Comparison of ENCODE assay signal across 9 cellular contexts in the genomic region with DNA sequence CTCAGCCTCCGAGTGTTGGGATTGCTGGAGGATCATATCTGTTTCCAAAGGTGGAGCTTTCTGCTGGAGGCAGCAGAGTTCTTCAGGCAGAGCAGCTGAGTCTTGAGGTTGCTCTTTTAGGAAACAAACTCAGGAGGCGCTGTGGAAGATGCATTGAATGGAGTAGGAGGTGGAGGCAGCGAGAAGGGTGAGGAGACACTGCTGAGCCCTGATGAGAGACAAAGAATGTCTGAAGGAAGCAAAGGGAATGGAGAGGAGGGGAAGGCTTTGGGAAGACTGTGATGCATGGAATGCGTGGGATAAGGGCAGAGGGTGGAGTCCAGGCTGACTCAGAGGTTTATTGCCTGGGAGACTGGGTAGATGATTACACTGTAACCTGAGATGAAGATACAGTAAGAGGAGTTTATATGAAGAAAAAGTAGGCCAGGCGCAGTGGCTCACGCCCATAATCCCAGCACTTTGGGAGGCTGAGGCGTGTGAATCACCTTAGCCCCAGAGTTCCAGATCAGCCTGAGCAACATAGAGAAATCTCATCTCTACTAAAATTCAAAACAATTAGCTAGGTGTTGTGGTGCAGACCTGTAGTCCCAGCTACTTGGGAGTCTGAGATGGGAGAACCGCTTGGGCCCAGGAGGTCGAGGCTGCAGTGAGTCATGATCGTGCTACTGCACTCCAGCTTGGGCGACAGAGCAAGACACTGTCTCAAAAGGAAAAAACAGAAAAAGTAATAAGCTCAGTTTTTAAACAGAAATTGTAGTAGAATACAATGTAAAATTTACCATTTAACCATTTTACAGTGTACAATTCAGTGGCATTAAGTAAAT. TPM values are rescaled to one million over a fixed set of nuclear protein-coding genes. Genes with fewer than 3 reads are reported as not detected.
A peak's percentile ranks its signal among the peaks of the same experiment; 100 is the strongest.
DNase-seq lines count a peak whose midpoint lies in the region; ATAC-seq and TF ChIP-seq lines count a peak whose summit lies in the region.
"Had no signal": no experiment of that assay in that cellular context is flagged by ENCODE, and none has a peak within 500 bp of the region (broad histone marks: within the 10 kb centered on the region; RNA-seq: fewer than 3 reads in every experiment).

No MANE protein-coding gene starts in this region.

- H3K27me3 Mint-ChIP-seq in activated CD4-positive, alpha-beta T cell treated with anti-CD3 and anti-CD28 coated beads, Interleukin-2, amount 10 ng/mL, durations not matched to agents 24 days and 14 days = peaks cover 15% of the 10 kb centered on the region

- no peaks in the 10 kb centered on the region for H3K27me3 ChIP-seq in psoas muscle (ENCODE audit: insufficient read depth in 3 of 3, low read length in 2 of 3)

- H3K36me3 ChIP-seq in psoas muscle (ENCODE audit: insufficient read depth in 1 of 2, low read depth in 1 of 2) = no peaks in the 10 kb centered on the region

- ATAC-seq in psoas muscle = peak; percentile 72 to 89 (median 80)
- ATAC-seq in GM18502 (IDR thresholded peaks at IDR 0.05; ENCODE audit: poor library complexity, unreplicated experiment) = no peak

- 50 to 56% (median 51%) methylated on average over 11 of the region's 11 CpGs for WGBS in psoas muscle, 3 donors

- H3K36me3 Mint-ChIP-seq in activated CD4-positive, alpha-beta T cell treated with anti-CD3 and anti-CD28 coated beads, Interleukin-2, amount 10 ng/mL, durations not matched to agents 24 days and 14 days (ENCODE audit: low read depth) = no peaks in the 10 kb centered on the region
- H3K36me3 Mint-ChIP-seq: CD4-positive, CD25-positive, alpha-beta regulatory T cell had no signal

- no peak overlapping the region for H3K27ac Mint-ChIP-seq in activated CD4-positive, alpha-beta T cell treated with anti-CD3 and anti-CD28 coated beads, Interleukin-2, amount 10 ng/mL, durations not matched to agents 24 days and 14 days

- H3K4me3 ChIP-seq in psoas muscle = no peak overlapping the region

- peak overlapping the region; percentile 36 for H3K27ac ChIP-seq in psoas muscle

- no peak overlapping the region for H3K4me3 Mint-ChIP-seq in activated CD4-positive, alpha-beta T cell treated with anti-CD3 and anti-CD28 coated beads, Interleukin-2, amount 10 ng/mL, durations not matched to agents 24 days and 14 days
- H3K4me3 Mint-ChIP-seq: CD4-positive, CD25-positive, alpha-beta regulatory T cell had no signal

- TF ChIP-seq CTCF in psoas muscle (IDR thresholded peaks at IDR 0.05) = no peak

- H3K9me3 ChIP-seq in psoas muscle = no peaks in the 10 kb centered on the region

- no peaks in the 10 kb centered on the region for H3K9me3 Mint-ChIP-seq in activated CD4-positive, alpha-beta T cell treated with anti-CD3 and anti-CD28 coated beads, Interleukin-2, amount 10 ng/mL, durations not matched to agents 24 days and 14 days
- H3K9me3 Mint-ChIP-seq: CD4-positive, CD25-positive, alpha-beta regulatory T cell had no signal

- DNase-seq in NCI-H1105 treated with DMSO at 0.1 percent for 48 hours (lab: John Stamatoyannopoulos, UW) (peak; percentile 22), NCI-H1105 (lab: John Stamatoyannopoulos, UW) (no peak), fibroblast of gingiva (ENCODE audit: low read depth) (peak; percentile 95), psoas muscle (peak in 1 of 2 donors; percentile 41), NCI-H446 (lab: John Stamatoyannopoulos, UW) (no peak)
- DNase-seq in activated CD4-positive, alpha-beta T cell treated with anti-CD3 and anti-CD28 coated beads, Interleukin-2, amount 10 ng/mL, durations not matched to agents 24 days and 14 days = no peak
- DNase-seq: CD4-positive, CD25-positive, alpha-beta regulatory T cell had no signal

- peaks cover 9% of the 10 kb centered on the region for H3K4me1 ChIP-seq in psoas muscle

- H3K4me1 Mint-ChIP-seq in activated CD4-positive, alpha-beta T cell treated with anti-CD3 and anti-CD28 coated beads, Interleukin-2, amount 10 ng/mL, durations not matched to agents 24 days and 14 days = peaks cover 5% of the 10 kb centered on the region

- intact Hi-C loops in psoas muscle (cut with DNase I) = no loop called here
- intact Hi-C loops in activated CD4-positive, alpha-beta T cell treated with anti-CD3 and anti-CD28 coated beads, Interleukin-2, amount 10 ng/mL, durations not matched to agents 24 days and 14 days (cut with micrococcal nuclease) = no loop called here

TF ChIP-seq in PFSK-1, 5 proteins besides CTCF, POLR2A, EP300 and RAD21:
- TF ChIP-seq TAF1 (IDR thresholded peaks at IDR 0.05; ENCODE audit: borderline replicate concordance, insufficient read depth, low read length) (peak; percentile 29; the same call in 1 of the 2 replicates), FOXP2 (optimal IDR thresholded peaks at IDR 0.05; ENCODE audit: borderline replicate concordance, extremely low read depth, extremely low read length, insufficient read depth) (no peak), SIN3A (IDR thresholded peaks at IDR 0.05; ENCODE audit: borderline replicate concordance, insufficient read depth, low read length) (no peak), POLR2AphosphoS5 (IDR thresholded peaks at IDR 0.05; ENCODE audit: low read depth, low read length) (no peak)
- TF ChIP-seq, protein P1, sequence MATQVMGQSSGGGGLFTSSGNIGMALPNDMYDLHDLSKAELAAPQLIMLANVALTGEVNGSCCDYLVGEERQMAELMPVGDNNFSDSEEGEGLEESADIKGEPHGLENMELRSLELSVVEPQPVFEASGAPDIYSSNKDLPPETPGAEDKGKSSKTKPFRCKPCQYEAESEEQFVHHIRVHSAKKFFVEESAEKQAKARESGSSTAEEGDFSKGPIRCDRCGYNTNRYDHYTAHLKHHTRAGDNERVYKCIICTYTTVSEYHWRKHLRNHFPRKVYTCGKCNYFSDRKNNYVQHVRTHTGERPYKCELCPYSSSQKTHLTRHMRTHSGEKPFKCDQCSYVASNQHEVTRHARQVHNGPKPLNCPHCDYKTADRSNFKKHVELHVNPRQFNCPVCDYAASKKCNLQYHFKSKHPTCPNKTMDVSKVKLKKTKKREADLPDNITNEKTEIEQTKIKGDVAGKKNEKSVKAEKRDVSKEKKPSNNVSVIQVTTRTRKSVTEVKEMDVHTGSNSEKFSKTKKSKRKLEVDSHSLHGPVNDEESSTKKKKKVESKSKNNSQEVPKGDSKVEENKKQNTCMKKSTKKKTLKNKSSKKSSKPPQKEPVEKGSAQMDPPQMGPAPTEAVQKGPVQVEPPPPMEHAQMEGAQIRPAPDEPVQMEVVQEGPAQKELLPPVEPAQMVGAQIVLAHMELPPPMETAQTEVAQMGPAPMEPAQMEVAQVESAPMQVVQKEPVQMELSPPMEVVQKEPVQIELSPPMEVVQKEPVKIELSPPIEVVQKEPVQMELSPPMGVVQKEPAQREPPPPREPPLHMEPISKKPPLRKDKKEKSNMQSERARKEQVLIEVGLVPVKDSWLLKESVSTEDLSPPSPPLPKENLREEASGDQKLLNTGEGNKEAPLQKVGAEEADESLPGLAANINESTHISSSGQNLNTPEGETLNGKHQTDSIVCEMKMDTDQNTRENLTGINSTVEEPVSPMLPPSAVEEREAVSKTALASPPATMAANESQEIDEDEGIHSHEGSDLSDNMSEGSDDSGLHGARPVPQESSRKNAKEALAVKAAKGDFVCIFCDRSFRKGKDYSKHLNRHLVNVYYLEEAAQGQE (IDR thresholded peaks at IDR 0.05; ENCODE audit: insufficient read depth in 1 of 2, low read depth in 2 of 2, low read length in 2 of 2) = no peak

RNA-seq across cellular contexts. Expression of gene TMEM219, which starts 17.8 kb away (rescaled TPM):
- polyA plus RNA-seq in PFSK-1 (2012; ENCODE audit: insufficient read length, low read depth) = 69.5 TPM
- total RNA-seq in psoas muscle = 10 to 100 TPM; 39.6 to 64.5 (median 50.3) TPM
- polyA plus RNA-seq in psoas muscle = 10 to 100 TPM; 53.7 to 80.7 (median 60.4) TPM
- 41.7 and 43.8 TPM in 2 replicates for total RNA-seq in activated CD4-positive, alpha-beta T cell treated with anti-CD3 and anti-CD28 coated beads, Interleukin-2, amount 10 ng/mL, durations not matched to agents 24 days and 14 days

RNA-seq across cellular contexts. Expression of gene KCTD13, which starts 18.0 kb away (rescaled TPM):
- 50.5 TPM for polyA plus RNA-seq in PFSK-1 (2012; ENCODE audit: insufficient read length, low read depth)
- total RNA-seq in psoas muscle = 1 to 10 TPM; 3.3 to 5.4 (median 4.1) TPM
- 1 to 10 TPM; 2.2 to 5.4 (median 5.1) TPM for polyA plus RNA-seq in psoas muscle
- 51.4 and 58.8 TPM in 2 replicates for total RNA-seq in activated CD4-positive, alpha-beta T cell treated with anti-CD3 and anti-CD28 coated beads, Interleukin-2, amount 10 ng/mL, durations not matched to agents 24 days and 14 days

RNA-seq across cellular contexts. Expression of gene TAOK2, which starts 29.6 kb away (rescaled TPM):
- 19.2 TPM for polyA plus RNA-seq in PFSK-1 (2012; ENCODE audit: insufficient read length, low read depth)
- total RNA-seq in psoas muscle = 10 to 100 TPM; 18.6 to 28.6 (median 22.0) TPM
- 10 to 100 TPM; 15.7 to 30.2 (median 21.8) TPM for polyA plus RNA-seq in psoas muscle
- 35.8 and 38.7 TPM in 2 replicates for total RNA-seq in activated CD4-positive, alpha-beta T cell treated with anti-CD3 and anti-CD28 coated beads, Interleukin-2, amount 10 ng/mL, durations not matched to agents 24 days and 14 days

RNA-seq across cellular contexts. Expression of gene ASPHD1, which starts 43.8 kb away (rescaled TPM):
- 9.1 TPM for polyA plus RNA-seq in PFSK-1 (2012; ENCODE audit: insufficient read length, low read depth)
- under 1 TPM in 2 of 4 donors, not detected in 2; 0.17 to 0.23 TPM for total RNA-seq in psoas muscle
- polyA plus RNA-seq in psoas muscle = under 1 TPM in 2 of 3 donors, not detected in 1; 0.04 to 0.12 TPM
- total RNA-seq in activated CD4-positive, alpha-beta T cell treated with anti-CD3 and anti-CD28 coated beads, Interleukin-2, amount 10 ng/mL, durations not matched to agents 24 days and 14 days = 4.4 and 4.8 TPM in 2 replicates
- total RNA-seq: CD4-positive, CD25-positive, alpha-beta regulatory T cell had no signal
- polyA plus RNA-seq: CD4-positive, CD25-positive, alpha-beta regulatory T cell had no signal

RNA-seq across cellular contexts. Expression of gene SEZ6L2, which starts 44.7 kb away (rescaled TPM):
- 38.4 TPM for polyA plus RNA-seq in PFSK-1 (2012; ENCODE audit: insufficient read length, low read depth)
- total RNA-seq in psoas muscle = under 1 TPM; 0.17 to 0.86 (median 0.34) TPM
- under 1 TPM; 0.05 to 0.23 (median 0.11) TPM for polyA plus RNA-seq in psoas muscle
- total RNA-seq in activated CD4-positive, alpha-beta T cell treated with anti-CD3 and anti-CD28 coated beads, Interleukin-2, amount 10 ng/mL, durations not matched to agents 24 days and 14 days = 0.26 and 0.61 TPM in 2 replicates
- total RNA-seq: CD4-positive, CD25-positive, alpha-beta regulatory T cell had no signal
- polyA plus RNA-seq: CD4-positive, CD25-positive, alpha-beta regulatory T cell had no signal

Comparison
In these comparisons a context has a peak if more than half of its experiments do, and no peak if none do; other contexts are left out.
1. DNase-seq: peak in NCI-H1105 treated with DMSO at 0.1 percent for 48 hours (single experiment) and fibroblast of gingiva (single experiment); none in NCI-H1105 (single experiment), activated CD4-positive, alpha-beta T cell treated with anti-CD3 and anti-CD28 coated beads, Interleukin-2, amount 10 ng/mL, durations not matched to agents 24 days and 14 days (single experiment) and NCI-H446 (0 of 2).